In genomic region chr1:17045623-17046022, GRCh38 we compare ENCODE assay signal across 8 cellular contexts. TPM values are rescaled to one million over a fixed set of nuclear protein-coding genes. Genes with fewer than 3 reads are reported as not detected.
DNase-seq lines count a peak whose midpoint lies in the region; FAIRE-seq and TF ChIP-seq lines count a peak whose summit lies in the region.
"Had no signal": no experiment of that assay in that cellular context is flagged by ENCODE, and none has a peak within 500 bp of the region (broad histone marks: within the 10 kb centered on the region; RNA-seq: fewer than 3 reads in every experiment).

No MANE protein-coding gene starts in this region.

- FAIRE-seq in H54 (lab: Jason Lieb, UNC), result no peak

- TF ChIP-seq POLR2A in sigmoid colon (IDR thresholded peaks at IDR 0.05), result no peak
- no peak for TF ChIP-seq POLR2A in H54 (IDR thresholded peaks at IDR 0.05; ENCODE audit: low read depth, low read length)

- TF ChIP-seq CTCF in foreskin fibroblast (IDR thresholded peaks at IDR 0.05; ENCODE audit: low read depth, low read length) (no peak), sigmoid colon (IDR thresholded peaks at IDR 0.05) (no peak)

- in situ Hi-C loops in HAP-1 (cut with MboI; ENCODE audit: low sequenced_read_pairs), result loop anchor here (10.0 kb wide), 1 partner anchor 421 kb away; no protein-coding TSS in a partner anchor
- in situ Hi-C loops in KBM-7 (cut with MboI; ENCODE audit: low pct_unique_long_range_greater_than_20kb, low sequenced_read_pairs), result no loop called here

- H3K9me3 ChIP-seq in HAP-1 (no peaks in the 10 kb centered on the region), SJCRH30 (replicated peaks) (no peaks in the 10 kb centered on the region), sigmoid colon (no peaks in the 10 kb centered on the region)

- H3K4me1 ChIP-seq in HAP-1, result peaks cover 6% of the 10 kb centered on the region
- peaks cover 10% of the 10 kb centered on the region for H3K4me1 ChIP-seq in SJCRH30
- peaks cover 0 to 11% (median 6%) of the 10 kb centered on the region in 4 donors for H3K4me1 ChIP-seq in sigmoid colon

- peak overlapping the region; percentile 82 for H3K27ac ChIP-seq in SJCRH30
- H3K27ac ChIP-seq in sigmoid colon, result peak overlapping the region; percentile 18 to 54 (median 34)

- intact Hi-C loops in sigmoid colon (cut with DNase I), result loop anchor here (1.0 to 5.0 kb wide), 2 partner anchors 33 to 94 kb away; partner anchors contain the start of gene ATP13A2

- WGBS in sigmoid colon, 2 donors, result 46 to 50% methylated on average over 6 of the region's 6 CpGs

- H3K27me3 ChIP-seq in HAP-1 (ENCODE audit: low read depth) (no peaks in the 10 kb centered on the region), SJCRH30 (no peaks in the 10 kb centered on the region), sigmoid colon (no peaks in the 10 kb centered on the region)

- TF ChIP-seq EP300 in sigmoid colon (IDR thresholded peaks at IDR 0.05), result no peak

- H3K4me3 ChIP-seq in HAP-1 (0 out of 2 replicates have a peak overlapping the region, but pooled peaks have one; percentile 2), SJCRH30 (peak overlapping the region; percentile 38), foreskin fibroblast (ENCODE audit: low read depth in 1 of 2, low read length in 2 of 2) (peak overlapping the region; percentile 24 to 50), sigmoid colon (peak overlapping the region in 3 of 4 donors; percentile 13 to 22 (median 16))

- DNase-seq in HAP-1 (ENCODE audit: low spot score in 2 of 2) (peak in 1 of 2 experiments; percentile 23), SJCRH30 (peak; percentile 70 to 84), foreskin fibroblast (peak in 1 of 2 donors; percentile 16), sigmoid colon (no peak), H54 (ENCODE audit: insufficient read length, low spot score) (no peak), nucleus accumbens (lab: John Stamatoyannopoulos, UW) (no peak), KBM-7 (no peak)
- DNase-seq: stimulated activated naive CD8-positive, alpha-beta T cell treated with anti-CD3 and anti-CD28 coated beads, Interleukin-15, amount 100 ng/mL, for 72 hours had no signal

- H3K36me3 ChIP-seq in HAP-1 (replicated peaks) (peaks cover 46% of the 10 kb centered on the region), SJCRH30 (peaks cover 48% of the 10 kb centered on the region), sigmoid colon (peaks cover 16 to 58% (median 24%) of the 10 kb centered on the region in 4 donors)

RNA-seq across cellular contexts. Expression of gene SDHB, which starts 8.2 kb away (rescaled TPM):
- total RNA-seq in SJCRH30 (2014; rRNA removed; shearing (Covaris generic)), result 243 and 247 TPM in 2 replicates
- 100 to 1,000 TPM; 109 to 228 (median 141) TPM for total RNA-seq in sigmoid colon
- polyA plus RNA-seq in sigmoid colon, result 100 to 1,000 TPM; 173 to 398 (median 274) TPM

RNA-seq across cellular contexts. Expression of gene ATP13A2, which starts 33.9 kb away (rescaled TPM):
- total RNA-seq in SJCRH30 (2014; rRNA removed; shearing (Covaris generic)), result 77.9 and 83.3 TPM in 2 replicates
- total RNA-seq in sigmoid colon, result 10 to 100 TPM in 3 of 4 donors, 1 to 10 TPM in 1; 8.7 to 23.8 (median 15.7) TPM
- polyA plus RNA-seq in sigmoid colon, result 10 to 100 TPM in 1 of 3 donors, 1 to 10 TPM in 2; 6.6 to 47.2 (median 8.1) TPM

Comparison
In these comparisons a context has a peak if more than half of its experiments do, and no peak if none do; other contexts are left out.
1. DNase-seq: peak in SJCRH30 (2 of 2); none in sigmoid colon (single experiment), H54 (single experiment), nucleus accumbens (0 of 56) and KBM-7 (single experiment).
2. Peak in every context shown above with its lines, with median percentiles within 50 percentile points of each other: H3K4me3 ChIP-seq.